In genomic region chr2:84811839-84812238, GRCh38 we compare ENCODE assay signal across 22 cellular contexts.
DNase-seq lines count a peak whose midpoint lies in the region; ATAC-seq, FAIRE-seq and TF ChIP-seq lines count a peak whose summit lies in the region.
"Had no signal": no experiment of that assay in that cellular context is flagged by ENCODE, and none has a peak within 500 bp of the region (broad histone marks: within the 10 kb centered on the region; RNA-seq: fewer than 3 reads in every experiment).

No MANE protein-coding gene starts in this region.

- no peak overlapping the region for H4K91ac ChIP-seq in IMR-90 (ENCODE audit: insufficient read depth, low read depth, low read length)

- H4K5ac ChIP-seq in IMR-90 (ENCODE audit: low read depth, low read length): no peak overlapping the region

- ATAC-seq in A549 (no peak), IMR-90 (ENCODE audit: low read depth) (no peak)
- ATAC-seq in CD4-positive, CD25-positive, alpha-beta regulatory T cell (ENCODE audit: low read depth in 2 of 2): no peak
- ATAC-seq: GM12878 had no signal

- peak overlapping the region in 2 of 3 donors; percentile 14 to 56 for H3K27ac Mint-ChIP-seq in CD4-positive, CD25-positive, alpha-beta regulatory T cell
- H3K27ac Mint-ChIP-seq in activated T-helper 1 cell treated with anti-CD3 and anti-CD28 coated beads, Interleukin-12 subunit alpha, Interleukin-12 subunit beta, Interleukin-2, Interleukin-4 antibody, amounts not matched to agents 30 ng/mL and 10 ng/mL and 1 ng/mL, durations not matched to agents 14 hours and 24 hours and 36 hours: peak overlapping the region; percentile 16
- H3K27ac Mint-ChIP-seq: B cell; CD4-positive, alpha-beta T cell; H9 had no signal

- peaks cover 15% of the 10 kb centered on the region for H3K9me1 ChIP-seq in IMR-90 (ENCODE audit: insufficient read depth, low read length)

- POLR2A ChIA-PET in A549 (lab: Yijun Ruan, JAX) (no interaction called here), IMR-90 (lab: Charles Lee; ENCODE audit: unreplicated experiment) (no interaction called here)

- H3K36me3 Mint-ChIP-seq in CD4-positive, CD25-positive, alpha-beta regulatory T cell: peaks cover 7% of the 10 kb centered on the region
- peaks cover 9% of the 10 kb centered on the region for H3K36me3 Mint-ChIP-seq in activated T-helper 1 cell treated with anti-CD3 and anti-CD28 coated beads, Interleukin-12 subunit alpha, Interleukin-12 subunit beta, Interleukin-2, Interleukin-4 antibody, amounts not matched to agents 30 ng/mL and 10 ng/mL and 1 ng/mL, durations not matched to agents 14 hours and 24 hours and 36 hours (ENCODE audit: low read depth)

- H2AK5ac ChIP-seq in IMR-90 (ENCODE audit: low read depth, low read length): no peak overlapping the region

- 0 out of 3 replicates have a peak overlapping the region, but pooled peaks have one; percentile 25 for H2BK15ac ChIP-seq in IMR-90 (ENCODE audit: low read depth, low read length)

- H2BK120ac ChIP-seq in IMR-90 (ENCODE audit: low read depth, low read length): no peak overlapping the region

- H3K9me3 Mint-ChIP-seq in CD4-positive, CD25-positive, alpha-beta regulatory T cell: peaks cover 0 to 4% (median 0%) of the 10 kb centered on the region in 7 donors
- H3K9me3 Mint-ChIP-seq in activated T-helper 1 cell treated with anti-CD3 and anti-CD28 coated beads, Interleukin-12 subunit alpha, Interleukin-12 subunit beta, Interleukin-2, Interleukin-4 antibody, amounts not matched to agents 30 ng/mL and 10 ng/mL and 1 ng/mL, durations not matched to agents 14 hours and 24 hours and 36 hours: peaks cover 3% of the 10 kb centered on the region
- H3K9me3 Mint-ChIP-seq: CD4-positive, alpha-beta T cell; CD8-positive, alpha-beta memory T cell; H9 had no signal

- TF ChIP-seq EP300 in A549 (IDR thresholded peaks at IDR 0.05): no peak

- TF ChIP-seq CTCF in A549 (IDR thresholded peaks at IDR 0.05) (no peak), IMR-90 (conservative IDR thresholded peaks at IDR 0.05; ENCODE audit: low read depth, low read length) (no peak)

- TF ChIP-seq POLR2A in A549 (IDR thresholded peaks at IDR 0.05; ENCODE audit: low read length): no peak
- no peak for TF ChIP-seq POLR2A in IMR-90 (IDR thresholded peaks at IDR 0.05; ENCODE audit: low read depth, low read length)

- no peaks in the 10 kb centered on the region for H4K20me1 ChIP-seq in IMR-90 (ENCODE audit: insufficient read depth, low read length)
- H4K20me1 ChIP-seq: BLaER1 had no signal

- H3K4me3 ChIP-seq in A549 (no peak overlapping the region), IMR-90 (ENCODE audit: insufficient read depth, low read depth, low read length) (no peak overlapping the region), H7 (ENCODE audit: insufficient read depth, low read depth, low read length) (no peak overlapping the region)
- no peak overlapping the region for H3K4me3 ChIP-seq in CD4-positive, CD25-positive, alpha-beta regulatory T cell (ENCODE audit: low read depth, low read length)
- H3K4me3 ChIP-seq: BLaER1, GM12878, GM23248 had no signal

- no peak overlapping the region for H3K4me3 Mint-ChIP-seq in CD4-positive, CD25-positive, alpha-beta regulatory T cell
- no peak overlapping the region for H3K4me3 Mint-ChIP-seq in activated T-helper 1 cell treated with anti-CD3 and anti-CD28 coated beads, Interleukin-12 subunit alpha, Interleukin-12 subunit beta, Interleukin-2, Interleukin-4 antibody, amounts not matched to agents 30 ng/mL and 10 ng/mL and 1 ng/mL, durations not matched to agents 14 hours and 24 hours and 36 hours
- H3K4me3 Mint-ChIP-seq: B cell; CD4-positive, alpha-beta T cell; CD8-positive, alpha-beta memory T cell; H9 had no signal

- no peak overlapping the region for H3K4me2 ChIP-seq in A549
- no peak overlapping the region for H3K4me2 ChIP-seq in IMR-90 (ENCODE audit: low read depth, low read length)
- H3K4me2 ChIP-seq: BLaER1 had no signal

- no peak overlapping the region for H3K14ac ChIP-seq in IMR-90 (replicated peaks; ENCODE audit: low read depth, low read length)

- no peaks in the 10 kb centered on the region for H3K36me3 ChIP-seq in CD4-positive, CD25-positive, alpha-beta regulatory T cell (ENCODE audit: control insufficient read depth, insufficient read depth, low read length)
- H3K36me3 ChIP-seq in IMR-90 (ENCODE audit: control insufficient read depth, insufficient read depth, low read length): no peaks in the 10 kb centered on the region
- H3K36me3 ChIP-seq in H7 (replicated peaks; ENCODE audit: control insufficient read depth, insufficient read depth, low read length): no peaks in the 10 kb centered on the region
- H3K36me3 ChIP-seq: BLaER1 had no signal

- no peak overlapping the region for H2BK5ac ChIP-seq in IMR-90 (ENCODE audit: low read depth, low read length, poor library complexity, severe bottlenecking)

- no TSS peak for BruUV-seq in IMR-90 (replicated peaks; lab: Mats Ljungman, UMichigan)

- H4K8ac ChIP-seq in IMR-90 (ENCODE audit: low read depth in 2 of 2, low read length in 2 of 2): no peak overlapping the region

- no peak for TF ChIP-seq RAD21 in A549 (conservative IDR thresholded peaks at IDR 0.05 in 1 of 2, IDR thresholded peaks at IDR 0.05 in 1 of 2)
- TF ChIP-seq RAD21 in IMR-90 (IDR thresholded peaks at IDR 0.05; ENCODE audit: low read length): no peak

- H3K9ac ChIP-seq in IMR-90 (ENCODE audit: low read depth, low read length): no peak overlapping the region
- H3K9ac ChIP-seq: BLaER1, GM23248 had no signal

- no peak for FAIRE-seq in A549 (lab: Jason Lieb, UNC)
- FAIRE-seq: D721Med, GM12878, GM19239, H1 had no signal

- intact Hi-C loops in IMR-90 (cut with micrococcal nuclease): no loop called here
- intact Hi-C loops in activated T-helper 1 cell treated with anti-CD3 and anti-CD28 coated beads, Interleukin-12 subunit alpha, Interleukin-12 subunit beta, Interleukin-2, Interleukin-4 antibody, amounts not matched to agents 30 ng/mL and 10 ng/mL and 1 ng/mL, durations not matched to agents 14 hours and 24 hours and 36 hours (cut with micrococcal nuclease): no loop called here

- WGBS in A549 (ENCODE audit: missing lambda C conversion rate): 93% methylated on average over 4 of the region's 4 CpGs
- WGBS in IMR-90 (ENCODE audit: extremely low coverage in 2 of 2, insufficient read length in 1 of 2), 2 experiments: 60% methylated on average over 1 of the region's 4 CpGs; no CpG with 5 or more reads in 1 of the 2 experiments

- DNase-seq in A549 (ENCODE audit: low read depth in 1 of 2, low spot score in 1 of 2) (no peak), IMR-90 (no peak), midbrain (lab: John Stamatoyannopoulos, UW) (no peak), H7 (no peak)
- no peak for DNase-seq in CD4-positive, CD25-positive, alpha-beta regulatory T cell
- no peak for DNase-seq in activated T-helper 1 cell treated with anti-CD3 and anti-CD28 coated beads, Interleukin-12 subunit alpha, Interleukin-12 subunit beta, Interleukin-2, Interleukin-4 antibody, amounts not matched to agents 30 ng/mL and 10 ng/mL and 1 ng/mL, durations not matched to agents 14 hours and 24 hours and 36 hours (ENCODE audit: low spot score)
- no peak for DNase-seq in activated naive CD4-positive, alpha-beta T cell treated with Interleukin-2 at 50 U/mL for 16 hours
- DNase-seq: CD4-positive, alpha-beta T cell; CD8-positive, alpha-beta memory T cell; DMS 273 treated with DMSO at 0.1 percent for 48 hours; DMS79; EL; GDM1; GM23248; H9 had no signal

- CTCF ChIA-PET in A549 (lab: Yijun Ruan, JAX): interaction anchor here (0.9 kb wide), 1 partner anchor 19 kb away, joined by 3 read pairs; no protein-coding TSS in a partner anchor
- CTCF ChIA-PET in IMR-90 (lab: Yijun Ruan, JAX): no interaction called here

- H3K23ac ChIP-seq in IMR-90 (ENCODE audit: low read depth, low read length): no peak overlapping the region

- H2AFZ ChIP-seq in IMR-90 (replicated peaks; ENCODE audit: low read length, poor library complexity): no peak overlapping the region
- H2AFZ ChIP-seq: GM23248 had no signal

- peaks cover 12% of the 10 kb centered on the region for H3K4me1 ChIP-seq in A549
- H3K4me1 ChIP-seq in CD4-positive, CD25-positive, alpha-beta regulatory T cell (ENCODE audit: control insufficient read depth, insufficient read depth, low read length, poor library complexity, severe bottlenecking): peaks cover 4% of the 10 kb centered on the region
- H3K4me1 ChIP-seq in IMR-90 (ENCODE audit: control insufficient read depth, insufficient read depth, low read length): peaks cover 16% of the 10 kb centered on the region
- H3K4me1 ChIP-seq: BLaER1 had no signal

- H3K56ac ChIP-seq in IMR-90 (ENCODE audit: extremely low read depth, insufficient read depth, low read length): no peak overlapping the region

- dilution Hi-C loops in IMR-90 (cut with HindIII; ENCODE audit: low sequenced_read_pairs, unreplicated experiment): no loop called here

- 0 out of 2 replicates have a peak overlapping the region, but pooled peaks have one; percentile 15 for H3K4ac ChIP-seq in IMR-90 (ENCODE audit: low read depth, low read length)

- H3K27me3 Mint-ChIP-seq in CD4-positive, CD25-positive, alpha-beta regulatory T cell: no peaks in the 10 kb centered on the region
- peaks cover 1% of the 10 kb centered on the region for H3K27me3 Mint-ChIP-seq in activated T-helper 1 cell treated with anti-CD3 and anti-CD28 coated beads, Interleukin-12 subunit alpha, Interleukin-12 subunit beta, Interleukin-2, Interleukin-4 antibody, amounts not matched to agents 30 ng/mL and 10 ng/mL and 1 ng/mL, durations not matched to agents 14 hours and 24 hours and 36 hours (ENCODE audit: insufficient read depth)
- H3K27me3 Mint-ChIP-seq: CD4-positive, alpha-beta T cell; CD8-positive, alpha-beta memory T cell had no signal

- no peaks in the 10 kb centered on the region for H3K9me3 ChIP-seq in A549
- no peaks in the 10 kb centered on the region for H3K9me3 ChIP-seq in CD4-positive, CD25-positive, alpha-beta regulatory T cell (ENCODE audit: control insufficient read depth in 2 of 2, low read length in 2 of 2)
- no peaks in the 10 kb centered on the region for H3K9me3 ChIP-seq in IMR-90 (ENCODE audit: control insufficient read depth, insufficient read depth, low read length)

- no peak overlapping the region for H3K27ac ChIP-seq in A549
- H3K27ac ChIP-seq in CD4-positive, CD25-positive, alpha-beta regulatory T cell (ENCODE audit: insufficient read depth, low read length, poor library complexity, severe bottlenecking): no peak overlapping the region
- no peak overlapping the region for H3K27ac ChIP-seq in IMR-90 (ENCODE audit: insufficient read depth, low read length)
- H3K27ac ChIP-seq: BLaER1, C4-2B, GM23248 had no signal

- peaks cover 13 to 37% (median 16%) of the 10 kb centered on the region in 4 donors for H3K4me1 Mint-ChIP-seq in CD4-positive, CD25-positive, alpha-beta regulatory T cell
- H3K4me1 Mint-ChIP-seq in activated T-helper 1 cell treated with anti-CD3 and anti-CD28 coated beads, Interleukin-12 subunit alpha, Interleukin-12 subunit beta, Interleukin-2, Interleukin-4 antibody, amounts not matched to agents 30 ng/mL and 10 ng/mL and 1 ng/mL, durations not matched to agents 14 hours and 24 hours and 36 hours (ENCODE audit: low read depth): peaks cover 11% of the 10 kb centered on the region

- no peaks in the 10 kb centered on the region for H3K79me1 ChIP-seq in IMR-90 (ENCODE audit: low read depth in 1 of 2, low read length in 2 of 2)

- in situ Hi-C loops in IMR-90 (cut with MboI; ENCODE audit: low sequenced_read_pairs): no loop called here

- no peak overlapping the region for H2AK9ac ChIP-seq in IMR-90 (replicated peaks; ENCODE audit: low read depth, low read length, poor library complexity)

- no peaks in the 10 kb centered on the region for H3K27me3 ChIP-seq in CD4-positive, CD25-positive, alpha-beta regulatory T cell (ENCODE audit: control insufficient read depth, insufficient read depth, low read length)
- H3K27me3 ChIP-seq in IMR-90 (ENCODE audit: control insufficient read depth, insufficient read depth, low read length) (no peaks in the 10 kb centered on the region), H7 (ENCODE audit: control insufficient read depth, insufficient read depth, low read length) (no peaks in the 10 kb centered on the region)
- H3K27me3 ChIP-seq: BLaER1 had no signal

- H3K18ac ChIP-seq in IMR-90 (ENCODE audit: low read depth, low read length): no peak overlapping the region

- no peak overlapping the region for H2BK20ac ChIP-seq in IMR-90 (ENCODE audit: low read depth, low read length)
